9 cellular contexts compared by ENCODE assay signal in genomic region chr2:30238143-30238800, GRCh38. TPM values are rescaled to one million over a fixed set of nuclear protein-coding genes. Genes with fewer than 3 reads are reported as not detected.
DNase-seq lines count a peak whose midpoint lies in the region; ATAC-seq, FAIRE-seq and TF ChIP-seq lines count a peak whose summit lies in the region.
"Had no signal": no experiment of that assay in that cellular context is flagged by ENCODE, and none has a peak within 500 bp of the region (broad histone marks: within the 10 kb centered on the region; RNA-seq: fewer than 3 reads in every experiment).

No MANE protein-coding gene starts in this region.

- intact Hi-C loops in activated naive CD4-positive, alpha-beta T cell treated with anti-CD3 and anti-CD28 coated beads for 36 hours (cut with micrococcal nuclease) = loop anchor here (2.0 to 10.0 kb wide), 2 partner anchors 15 to 1123 kb away; partner anchors contain the start of gene CLIP4
- intact Hi-C loops in HepG2 (cut with micrococcal nuclease; ENCODE audit: unreplicated experiment) = no loop called here
- intact Hi-C loops in colonic mucosa (cut with DNase I) = loop anchor here (10.0 kb wide), 1 partner anchor 207 kb away; the partner anchor contains the start of gene LCLAT1

- H3K4me1 ChIP-seq in HepG2 (ENCODE audit: insufficient read depth, low read length) (no peaks in the 10 kb centered on the region), colonic mucosa (no peaks in the 10 kb centered on the region)

- TF ChIP-seq EP300 in HepG2 (IDR thresholded peaks at IDR 0.05; ENCODE audit: low read depth in 2 of 2, low read length in 2 of 2) (no peak), HepG2 (CRISPR knock-in tag; IDR thresholded peaks at IDR 0.05; ENCODE audit: borderline replicate concordance) (no peak)

- H3K27ac ChIP-seq in HepG2 (ENCODE audit: extremely low read length, insufficient read depth, low read length) = no peak overlapping the region
- H3K27ac ChIP-seq in colonic mucosa = no peak overlapping the region

- ATAC-seq in activated naive CD4-positive, alpha-beta T cell treated with anti-CD3 and anti-CD28 coated beads, Interleukin-2, amount 50 U/mL, for 72 hours = no peak
- ATAC-seq in HepG2 = no peak

- TF ChIP-seq RAD21 in HepG2 (CRISPR knock-in tag; IDR thresholded peaks at IDR 0.05) = no peak

- H3K4me1 Mint-ChIP-seq in activated naive CD4-positive, alpha-beta T cell treated with anti-CD3 and anti-CD28 coated beads for 36 hours (ENCODE audit: low read depth) = peaks cover 92% of the 10 kb centered on the region
- peaks cover 42% of the 10 kb centered on the region for H3K4me1 Mint-ChIP-seq in type B pancreatic cell (ENCODE audit: unreplicated experiment)

- no peak for FAIRE-seq in HepG2 (lab: Jason Lieb, UNC)

- in situ Hi-C loops in HepG2 (cut with HindIII; ENCODE audit: extremely low pct_ligation_motif_present, low pct_unique_long_range_greater_than_20kb) = no loop called here

- CTCF ChIA-PET in activated naive CD4-positive, alpha-beta T cell treated with anti-CD3 and anti-CD28 coated beads for 36 hours (lab: Charles Lee) = interaction anchor here (0.5 to 9.2 kb wide), 20 partner anchors 9 to 209 kb away, joined by 3 to 68 read pairs (median 8); partner anchors contain the start of gene LCLAT1
- CTCF ChIA-PET in HepG2 (lab: Yijun Ruan, JAX; ENCODE audit: low intra/inter-chr PET ratio, low total read pairs) = interaction anchor here (1.3 kb wide), 1 partner anchor 30 kb away, joined by 3 read pairs; no protein-coding TSS in a partner anchor

- H3K27me3 ChIP-seq in HepG2 (ENCODE audit: control insufficient read depth in 1 of 2, insufficient read depth in 2 of 2, low read length in 2 of 2) (peaks cover 15 to 55% of the 10 kb centered on the region in 2 experiments; a peak in 4 of 5 replicates), colonic mucosa (peaks cover 2% of the 10 kb centered on the region)

- H3K4me3 ChIP-seq in HepG2 (replicated peaks in 1 of 3; ENCODE audit: insufficient read depth in 1 of 3, low read depth in 2 of 3, low read length in 3 of 3) (no peak overlapping the region), colonic mucosa (no peak overlapping the region)

- POLR2A ChIA-PET in HepG2 (lab: Yijun Ruan, JAX) = no interaction called here

- 19% methylated on average over 10 of the region's 11 CpGs for WGBS in HepG2 (ENCODE audit: low lambda C conversion rate)

- H3K27me3 Mint-ChIP-seq in activated naive CD4-positive, alpha-beta T cell treated with anti-CD3 and anti-CD28 coated beads for 36 hours (ENCODE audit: low read depth) = no peaks in the 10 kb centered on the region
- H3K27me3 Mint-ChIP-seq in type B pancreatic cell = no peaks in the 10 kb centered on the region

- H2AFZ ChIP-seq in HepG2 (ENCODE audit: low read length) = no peak overlapping the region

- no peaks in the 10 kb centered on the region for H3K9me3 ChIP-seq in HepG2 (ENCODE audit: low read length)
- H3K9me3 ChIP-seq in colonic mucosa = no peaks in the 10 kb centered on the region

- no TSS peak for BruUV-seq in HepG2 (replicated peaks; lab: Mats Ljungman, UMichigan)

- no peak for TF ChIP-seq POLR2A in HepG2 (IDR thresholded peaks at IDR 0.05; ENCODE audit: insufficient read depth in 1 of 2, low read depth in 2 of 2, low read length in 2 of 2)

- H3K9ac ChIP-seq in HepG2 (ENCODE audit: insufficient read depth, low read depth, low read length) = no peak overlapping the region
- no peak overlapping the region for H3K9ac ChIP-seq in colonic mucosa (ENCODE audit: low read depth in 2 of 2, low read length in 2 of 2)

- no peak for TF ChIP-seq CTCF in type B pancreatic cell (conservative IDR thresholded peaks at IDR 0.05)
- TF ChIP-seq CTCF in HepG2 (CRISPR knock-in tag; IDR thresholded peaks at IDR 0.05) = no peak
- TF ChIP-seq CTCF in colonic mucosa (IDR thresholded peaks at IDR 0.05) = no peak

- no peak overlapping the region for H3K4me2 ChIP-seq in HepG2 (ENCODE audit: low read depth, low read length)

- no peaks in the 10 kb centered on the region for H3K36me3 ChIP-seq in HepG2 (replicated peaks in 1 of 2; ENCODE audit: control insufficient read depth in 1 of 2, insufficient read depth in 2 of 2, low read length in 2 of 2)
- H3K36me3 ChIP-seq in colonic mucosa = no peaks in the 10 kb centered on the region

- H3K79me2 ChIP-seq in HepG2 (ENCODE audit: insufficient read depth, low read length) = no peaks in the 10 kb centered on the region

- peak overlapping the region; percentile 38 for H3K27ac Mint-ChIP-seq in activated naive CD4-positive, alpha-beta T cell treated with anti-CD3 and anti-CD28 coated beads for 36 hours
- peak overlapping the region; percentile 10 to 98 for H3K27ac Mint-ChIP-seq in activated naive CD4-positive, alpha-beta T cell treated with anti-CD3 and anti-CD28 coated beads, Interleukin-2, amount 50 U/mL, for 72 hours
- H3K27ac Mint-ChIP-seq in type B pancreatic cell = no peak overlapping the region

- H3K4me3 Mint-ChIP-seq in activated naive CD4-positive, alpha-beta T cell treated with anti-CD3 and anti-CD28 coated beads for 36 hours = peak overlapping the region; percentile 48
- peak overlapping the region; percentile 3 for H3K4me3 Mint-ChIP-seq in type B pancreatic cell
- H3K4me3 Mint-ChIP-seq: WTC11 had no signal

- H3K9me3 Mint-ChIP-seq in activated naive CD4-positive, alpha-beta T cell treated with anti-CD3 and anti-CD28 coated beads for 36 hours = no peaks in the 10 kb centered on the region
- H3K9me3 Mint-ChIP-seq in activated naive CD4-positive, alpha-beta T cell treated with anti-CD3 and anti-CD28 coated beads, Interleukin-2, amount 50 U/mL, for 72 hours = peaks cover 0 to 5% of the 10 kb centered on the region in 2 donors
- peaks cover 6% of the 10 kb centered on the region for H3K9me3 Mint-ChIP-seq in type B pancreatic cell
- H3K9me3 Mint-ChIP-seq: WTC11 had no signal

- H4K20me1 ChIP-seq in HepG2 (ENCODE audit: insufficient read depth, low read length) = no peaks in the 10 kb centered on the region

- peaks cover 40% of the 10 kb centered on the region for H3K36me3 Mint-ChIP-seq in activated naive CD4-positive, alpha-beta T cell treated with anti-CD3 and anti-CD28 coated beads for 36 hours (ENCODE audit: low read depth)
- peaks cover 36 to 69% of the 10 kb centered on the region in 2 donors for H3K36me3 Mint-ChIP-seq in activated naive CD4-positive, alpha-beta T cell treated with anti-CD3 and anti-CD28 coated beads, Interleukin-2, amount 50 U/mL, for 72 hours
- peaks cover 40% of the 10 kb centered on the region for H3K36me3 Mint-ChIP-seq in type B pancreatic cell

- peak; percentile 45 for DNase-seq in activated naive CD4-positive, alpha-beta T cell treated with anti-CD3 and anti-CD28 coated beads for 36 hours
- DNase-seq in activated naive CD4-positive, alpha-beta T cell treated with anti-CD3 and anti-CD28 coated beads, Interleukin-2, amount 50 U/mL, for 16 hours = no peak
- no peak for DNase-seq in activated naive CD4-positive, alpha-beta T cell treated with anti-CD3 and anti-CD28 coated beads, Interleukin-2, amount 50 U/mL, for 72 hours (ENCODE audit: low spot score in 2 of 2)
- DNase-seq in mesenteric fat pad (ENCODE audit: low spot score) = peak; percentile 53
- no peak for DNase-seq in type B pancreatic cell (ENCODE audit: extremely low spot score, unreplicated experiment)
- no peak for DNase-seq in HepG2 (ENCODE audit: low spot score)
- no peak for DNase-seq in colonic mucosa
- DNase-seq in NCI-H2029 (lab: John Stamatoyannopoulos, UW) = no peak

TF ChIP-seq in HepG2, 621 proteins besides CTCF, POLR2A, EP300 and RAD21 (continues in another document):
- no peak for TF ChIP-seq THAP11 (CRISPR knock-in tag; IDR thresholded peaks at IDR 0.05)

RNA-seq across cellular contexts. Expression of gene LBH, which starts 6.9 kb away (rescaled TPM):
- 10 to 100 TPM; 71.4 to 75.3 TPM for total RNA-seq in activated naive CD4-positive, alpha-beta T cell treated with anti-CD3 and anti-CD28 coated beads for 36 hours
- 10 to 100 TPM; 67.0 to 88.2 TPM for total RNA-seq in activated naive CD4-positive, alpha-beta T cell treated with anti-CD3 and anti-CD28 coated beads, Interleukin-2, amount 50 U/mL, for 72 hours
- total RNA-seq in mesenteric fat pad = 34.9 TPM
- total RNA-seq in type B pancreatic cell (ENCODE audit: low replicate concordance) = 78.5 and 116 TPM in 2 replicates
- 0.09 and 0.10 TPM in 2 replicates for total RNA-seq in HepG2 (2016; rRNA removed; fragmentation: Illumina TruSeq; extraction: Trizol)
- not detected in 2 replicates for total RNA-seq in HepG2 (2016; cell fraction: cytosol; rRNA removed; fragmentation: Illumina TruSeq; extraction: Trizol; ENCODE audit: low read depth)
- 0.15 TPM in 1 of 2 replicates, not detected in the other for total RNA-seq in HepG2 (2016; cell fraction: insoluble cytoplasmic fraction; rRNA removed; fragmentation: Illumina TruSeq; extraction: Trizol)
- 0.06 and 0.10 TPM in 2 replicates for total RNA-seq in HepG2 (2016; cell fraction: membrane; rRNA removed; fragmentation: Illumina TruSeq; extraction: Trizol)
- not detected in 2 replicates for total RNA-seq in HepG2 (2016; cell fraction: nucleus; rRNA removed; fragmentation: Illumina TruSeq; extraction: Trizol)
- 0.16 and 0.25 TPM in 2 replicates for polyA plus RNA-seq in HepG2 (2011; rRNA removed)
- polyA plus RNA-seq in HepG2 (2011; cell fraction: cytosol; rRNA removed) = 0.12 and 0.28 TPM in 2 replicates
- polyA plus RNA-seq in HepG2 (2011; cell fraction: nucleus; rRNA removed) = 0.05 and 0.16 TPM in 2 replicates
- 0.13 TPM in 1 of 2 replicates, not detected in the other for polyA plus RNA-seq in HepG2 (2012)
- not detected in 2 replicates for polyA plus RNA-seq in HepG2 (2016; cell fraction: cytosol; fragmentation: Illumina TruSeq; extraction: Trizol; ENCODE audit: low read depth)
- polyA plus RNA-seq in HepG2 (2016; cell fraction: insoluble cytoplasmic fraction; fragmentation: Illumina TruSeq; extraction: Trizol; ENCODE audit: low read depth) = 0.16 and 0.23 TPM in 2 replicates
- polyA plus RNA-seq in HepG2 (2016; cell fraction: membrane; fragmentation: Illumina TruSeq; extraction: Trizol; ENCODE audit: low read depth) = 0.14 TPM in 1 of 2 replicates, not detected in the other
- polyA plus RNA-seq in HepG2 (2016; cell fraction: nucleus; fragmentation: Illumina TruSeq; extraction: Trizol; ENCODE audit: insufficient read depth, low read depth) = not detected in 2 replicates
- 0.16 and 0.91 TPM in 2 replicates for polyA minus RNA-seq in HepG2 (2011; rRNA and poly(A)+ RNA removed; ENCODE audit: low replicate concordance)
- not detected in 2 replicates for polyA minus RNA-seq in HepG2 (2011; cell fraction: cytosol; rRNA and poly(A)+ RNA removed)
- polyA minus RNA-seq in HepG2 (2011; cell fraction: nucleus; rRNA and poly(A)+ RNA removed) = 0.13 TPM in 1 of 2 replicates, not detected in the other
- total RNA-seq in colonic mucosa = 10 to 100 TPM in 1 of 2 donors, 1 to 10 TPM in 1; 8.7 to 16.1 TPM

Comparison
In these comparisons a context has a peak if more than half of its experiments do, and no peak if none do; other contexts are left out.
1. DNase-seq: peak in activated naive CD4-positive, alpha-beta T cell treated with anti-CD3 and anti-CD28 coated beads for 36 hours (single experiment) and mesenteric fat pad (single experiment); none in activated naive CD4-positive, alpha-beta T cell treated with anti-CD3 and anti-CD28 coated beads, Interleukin-2, amount 50 U/mL, for 16 hours (single experiment), activated naive CD4-positive, alpha-beta T cell treated with anti-CD3 and anti-CD28 coated beads, Interleukin-2, amount 50 U/mL, for 72 hours (0 of 2), type B pancreatic cell (single experiment), HepG2 (single experiment), colonic mucosa (single experiment) and NCI-H2029 (single experiment).
2. RNA of gene LBH, which starts 6.9 kb away (total RNA-seq): 67.0 to 88.2 TPM in activated naive CD4-positive, alpha-beta T cell treated with anti-CD3 and anti-CD28 coated beads, Interleukin-2, amount 50 U/mL, for 72 hours, 78.5 to 116 TPM in type B pancreatic cell, 71.4 to 75.3 TPM in activated naive CD4-positive, alpha-beta T cell treated with anti-CD3 and anti-CD28 coated beads for 36 hours, 34.9 TPM in mesenteric fat pad (single experiment) and 8.7 to 16.1 TPM in colonic mucosa; 0.06 to 0.15 TPM in HepG2; every median in the first group is over 4 times any median in the second.